18 cellular contexts compared by ENCODE assay signal in the genomic region with DNA sequence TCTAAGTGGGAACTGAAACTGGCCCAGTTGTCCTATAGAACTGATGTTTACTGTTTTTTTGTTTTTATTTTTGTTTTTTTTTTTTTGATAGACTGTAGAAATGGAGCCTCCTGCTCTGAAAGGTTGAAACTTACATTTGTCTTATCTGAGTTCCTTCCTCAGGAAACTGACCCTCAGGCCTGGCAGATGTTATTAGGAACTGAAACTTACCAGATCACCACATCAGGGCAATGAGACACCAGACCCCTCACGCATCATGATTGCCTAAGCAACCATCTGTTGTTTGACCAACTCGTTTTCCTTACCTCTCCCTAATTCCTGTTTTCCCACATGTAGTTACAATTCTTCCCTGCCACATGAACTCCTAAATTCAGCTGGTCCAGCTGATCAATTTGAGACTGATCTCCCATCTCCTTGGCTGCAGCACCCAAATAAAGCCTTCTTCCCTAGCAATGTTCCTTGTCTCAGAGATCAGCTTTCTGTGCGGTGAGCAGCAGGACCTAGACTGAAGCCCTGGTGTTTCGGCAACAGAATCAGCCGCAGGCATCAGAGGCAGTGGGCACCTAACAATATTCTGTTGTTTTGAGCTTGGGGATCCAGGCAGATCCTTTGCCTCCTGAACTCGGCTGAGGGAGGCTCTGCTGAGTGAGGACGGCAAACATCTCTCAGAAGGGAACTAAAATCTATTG.
"Had no signal": no experiment of that assay in that cellular context is flagged by ENCODE, and none has a peak within 500 bp of the region (broad histone marks: within the 10 kb centered on the region; RNA-seq: fewer than 3 reads in every experiment).

No MANE protein-coding gene starts in this region.

- H3K4me1 Mint-ChIP-seq: activated naive CD4-positive, alpha-beta T cell treated with anti-CD3 and anti-CD28 coated beads, Interleukin-2, amount 50 U/mL, for 24 hours; neural progenitor cell had no signal

- H3K4me3 Mint-ChIP-seq: activated CD4-positive, alpha-beta T cell treated with anti-CD3 and anti-CD28 coated beads, Interleukin-2, amount 10 ng/mL, durations not matched to agents 24 days and 14 days; activated naive CD4-positive, alpha-beta T cell treated with anti-CD3 and anti-CD28 coated beads, Interleukin-2, amount 50 U/mL, for 24 hours; memory B cell; naive thymus-derived CD4-positive, alpha-beta T cell; neural progenitor cell; stimulated activated effector memory CD8-positive, alpha-beta T cell treated with anti-CD3 and anti-CD28 coated beads, Interleukin-12 subunit alpha, Interleukin-12 subunit beta, amount 100 ng/mL, for 72 hours had no signal

- H3K36me3 Mint-ChIP-seq: stimulated activated effector memory CD8-positive, alpha-beta T cell treated with anti-CD3 and anti-CD28 coated beads, Interleukin-12 subunit alpha, Interleukin-12 subunit beta, amount 100 ng/mL, for 72 hours had no signal

- H3K27ac ChIP-seq: cardiac muscle cell, neural progenitor cell, pancreas, sigmoid colon, thoracic aorta, upper lobe of left lung had no signal

- H3K27me3 ChIP-seq: cardiac muscle cell, neural progenitor cell, pancreas, sigmoid colon, upper lobe of left lung had no signal

- H3K27me3 Mint-ChIP-seq: activated CD4-positive, alpha-beta T cell treated with anti-CD3 and anti-CD28 coated beads, Interleukin-2, amount 10 ng/mL, durations not matched to agents 24 days and 14 days; activated naive CD4-positive, alpha-beta T cell treated with anti-CD3 and anti-CD28 coated beads, Interleukin-2, amount 50 U/mL, for 24 hours had no signal

- H3K36me3 ChIP-seq: cardiac muscle cell, neural progenitor cell, pancreas, sigmoid colon, thoracic aorta, upper lobe of left lung had no signal

- H3K4me1 ChIP-seq: neural progenitor cell, pancreas, sigmoid colon, upper lobe of left lung had no signal

- ATAC-seq: naive thymus-derived CD4-positive, alpha-beta T cell; pancreas; stimulated activated effector memory CD8-positive, alpha-beta T cell treated with anti-CD3 and anti-CD28 coated beads, Interleukin-12 subunit alpha, Interleukin-12 subunit beta, amount 100 ng/mL, for 72 hours had no signal

- H2AFZ ChIP-seq: neural progenitor cell had no signal

- H3K4me2 ChIP-seq: neural progenitor cell had no signal

- H3K9ac ChIP-seq: neural progenitor cell had no signal

- H3K4me3 ChIP-seq: cardiac muscle cell, neural progenitor cell, pancreas, sigmoid colon, thoracic aorta, upper lobe of left lung had no signal

- FAIRE-seq: pancreas had no signal

- H3K9me3 ChIP-seq: pancreas had no signal

- DNase-seq: activated CD4-positive, alpha-beta T cell treated with anti-CD3 and anti-CD28 coated beads, Interleukin-2, amount 10 ng/mL, durations not matched to agents 24 days and 14 days; activated CD4-positive, CD25-positive, alpha-beta regulatory T cell; activated CD8-positive, alpha-beta memory T cell treated with anti-CD3 and anti-CD28 coated beads, Interleukin-2, amount 50 U/mL, for 48 hours; activated gamma-delta T cell; dermis blood vessel endothelial cell; effector memory CD4-positive, alpha-beta T cell; naive thymus-derived CD4-positive, alpha-beta T cell; sigmoid colon; stimulated activated CD4-positive, alpha-beta T cell treated with anti-CD3 and anti-CD28 coated beads, Interleukin-4, amount 100 ng/mL, for 24 hours; T-helper 9 cell; upper lobe of left lung had no signal

- H3K27ac Mint-ChIP-seq: activated CD4-positive, alpha-beta T cell treated with anti-CD3 and anti-CD28 coated beads, Interleukin-2, amount 10 ng/mL, durations not matched to agents 24 days and 14 days; activated naive CD4-positive, alpha-beta T cell treated with anti-CD3 and anti-CD28 coated beads, Interleukin-2, amount 50 U/mL, for 24 hours; memory B cell; naive thymus-derived CD4-positive, alpha-beta T cell; neural progenitor cell; stimulated activated effector memory CD8-positive, alpha-beta T cell treated with anti-CD3 and anti-CD28 coated beads, Interleukin-12 subunit alpha, Interleukin-12 subunit beta, amount 100 ng/mL, for 72 hours had no signal
